ENCODE assay signal across 2 cellular contexts in the genomic region with DNA sequence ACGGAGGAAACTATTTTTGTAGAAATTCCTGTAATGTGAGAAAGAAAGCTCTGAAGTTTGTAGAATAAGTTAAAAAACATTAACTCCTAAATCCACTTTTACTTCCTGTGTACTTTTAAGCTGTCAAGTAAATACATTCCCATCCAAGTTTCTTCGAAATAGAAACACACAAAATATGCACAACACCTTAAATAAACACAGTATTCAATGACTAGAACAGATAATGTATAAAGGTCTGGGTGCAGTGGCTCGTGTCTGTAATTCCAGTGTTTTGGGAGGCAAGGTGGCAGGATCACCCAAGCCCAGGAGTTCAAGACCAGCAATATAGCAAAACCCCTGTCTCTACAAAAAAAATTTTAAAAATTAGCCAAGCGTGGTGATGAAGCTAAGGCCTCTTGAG.
TF ChIP-seq lines count a peak whose summit lies in the region.

No MANE protein-coding gene starts in this region.

TF ChIP-seq in liver, 16 proteins besides CTCF, POLR2A, EP300 and RAD21:
- TF ChIP-seq, protein P1, sequence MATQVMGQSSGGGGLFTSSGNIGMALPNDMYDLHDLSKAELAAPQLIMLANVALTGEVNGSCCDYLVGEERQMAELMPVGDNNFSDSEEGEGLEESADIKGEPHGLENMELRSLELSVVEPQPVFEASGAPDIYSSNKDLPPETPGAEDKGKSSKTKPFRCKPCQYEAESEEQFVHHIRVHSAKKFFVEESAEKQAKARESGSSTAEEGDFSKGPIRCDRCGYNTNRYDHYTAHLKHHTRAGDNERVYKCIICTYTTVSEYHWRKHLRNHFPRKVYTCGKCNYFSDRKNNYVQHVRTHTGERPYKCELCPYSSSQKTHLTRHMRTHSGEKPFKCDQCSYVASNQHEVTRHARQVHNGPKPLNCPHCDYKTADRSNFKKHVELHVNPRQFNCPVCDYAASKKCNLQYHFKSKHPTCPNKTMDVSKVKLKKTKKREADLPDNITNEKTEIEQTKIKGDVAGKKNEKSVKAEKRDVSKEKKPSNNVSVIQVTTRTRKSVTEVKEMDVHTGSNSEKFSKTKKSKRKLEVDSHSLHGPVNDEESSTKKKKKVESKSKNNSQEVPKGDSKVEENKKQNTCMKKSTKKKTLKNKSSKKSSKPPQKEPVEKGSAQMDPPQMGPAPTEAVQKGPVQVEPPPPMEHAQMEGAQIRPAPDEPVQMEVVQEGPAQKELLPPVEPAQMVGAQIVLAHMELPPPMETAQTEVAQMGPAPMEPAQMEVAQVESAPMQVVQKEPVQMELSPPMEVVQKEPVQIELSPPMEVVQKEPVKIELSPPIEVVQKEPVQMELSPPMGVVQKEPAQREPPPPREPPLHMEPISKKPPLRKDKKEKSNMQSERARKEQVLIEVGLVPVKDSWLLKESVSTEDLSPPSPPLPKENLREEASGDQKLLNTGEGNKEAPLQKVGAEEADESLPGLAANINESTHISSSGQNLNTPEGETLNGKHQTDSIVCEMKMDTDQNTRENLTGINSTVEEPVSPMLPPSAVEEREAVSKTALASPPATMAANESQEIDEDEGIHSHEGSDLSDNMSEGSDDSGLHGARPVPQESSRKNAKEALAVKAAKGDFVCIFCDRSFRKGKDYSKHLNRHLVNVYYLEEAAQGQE (IDR thresholded peaks at IDR 0.05), result no peak
- TF ChIP-seq HNF4A (conservative IDR thresholded peaks at IDR 0.05), result peak in 1 of 2 donors; percentile 14

TF ChIP-seq in HepG2, 621 proteins besides CTCF, POLR2A, EP300 and RAD21 (continued from another document):
- TF ChIP-seq, protein P2, sequence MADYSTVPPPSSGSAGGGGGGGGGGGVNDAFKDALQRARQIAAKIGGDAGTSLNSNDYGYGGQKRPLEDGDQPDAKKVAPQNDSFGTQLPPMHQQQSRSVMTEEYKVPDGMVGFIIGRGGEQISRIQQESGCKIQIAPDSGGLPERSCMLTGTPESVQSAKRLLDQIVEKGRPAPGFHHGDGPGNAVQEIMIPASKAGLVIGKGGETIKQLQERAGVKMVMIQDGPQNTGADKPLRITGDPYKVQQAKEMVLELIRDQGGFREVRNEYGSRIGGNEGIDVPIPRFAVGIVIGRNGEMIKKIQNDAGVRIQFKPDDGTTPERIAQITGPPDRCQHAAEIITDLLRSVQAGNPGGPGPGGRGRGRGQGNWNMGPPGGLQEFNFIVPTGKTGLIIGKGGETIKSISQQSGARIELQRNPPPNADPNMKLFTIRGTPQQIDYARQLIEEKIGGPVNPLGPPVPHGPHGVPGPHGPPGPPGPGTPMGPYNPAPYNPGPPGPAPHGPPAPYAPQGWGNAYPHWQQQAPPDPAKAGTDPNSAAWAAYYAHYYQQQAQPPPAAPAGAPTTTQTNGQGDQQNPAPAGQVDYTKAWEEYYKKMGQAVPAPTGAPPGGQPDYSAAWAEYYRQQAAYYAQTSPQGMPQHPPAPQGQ (CRISPR knock-in tag; IDR thresholded peaks at IDR 0.05; ENCODE audit: borderline replicate concordance), result no peak
- TF ChIP-seq TOPORS (CRISPR knock-in tag; IDR thresholded peaks at IDR 0.05), result no peak
